15 cellular contexts compared by ENCODE assay signal in the genomic region with DNA sequence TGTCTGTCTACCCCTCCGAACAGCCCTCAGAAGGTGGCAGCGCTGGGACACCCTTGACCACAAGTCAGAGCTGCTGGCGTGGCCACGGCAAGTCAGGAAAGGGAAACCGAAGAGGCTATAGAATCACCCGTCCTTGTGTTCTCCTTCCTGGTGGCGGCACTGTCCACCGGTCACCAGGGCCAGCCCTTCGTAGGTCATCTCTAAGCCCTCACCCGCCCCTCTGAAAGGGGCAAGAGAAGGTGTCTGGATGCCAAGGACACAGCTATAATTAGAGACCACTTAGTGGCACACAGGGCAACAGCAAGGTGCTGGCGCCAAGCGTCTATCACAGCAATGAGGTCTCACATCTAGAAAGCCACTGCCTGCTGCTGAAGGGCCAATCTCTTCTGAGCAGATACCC.
DNase-seq lines count a peak whose midpoint lies in the region; ATAC-seq, FAIRE-seq and TF ChIP-seq lines count a peak whose summit lies in the region.
"Had no signal": no experiment of that assay in that cellular context is flagged by ENCODE, and none has a peak within 500 bp of the region (broad histone marks: within the 10 kb centered on the region; RNA-seq: fewer than 3 reads in every experiment).

No MANE protein-coding gene starts in this region.

- no peak for TF ChIP-seq POLR2A in heart left ventricle (IDR thresholded peaks at IDR 0.05)

- H3K4me1 ChIP-seq in heart left ventricle (no peaks in the 10 kb centered on the region), heart right ventricle (no peaks in the 10 kb centered on the region), kidney (ENCODE audit: control insufficient read depth in 1 of 2, insufficient read depth in 1 of 2, low read depth in 1 of 2, low read length in 2 of 2) (no peaks in the 10 kb centered on the region)

- H3K4me3 ChIP-seq in heart left ventricle (no peak overlapping the region), heart right ventricle (no peak overlapping the region), kidney (ENCODE audit: low read length in 2 of 2) (no peak overlapping the region)
- H3K4me3 ChIP-seq: BLaER1 treated with 17β-estradiol and CSF1 and Interleukin-3, amounts not matched to agents 10 nM and 100 nM had no signal

- no peak overlapping the region for H3K27ac ChIP-seq in heart left ventricle
- H3K27ac ChIP-seq in heart right ventricle, result no peak overlapping the region
- H3K27ac ChIP-seq in kidney (ENCODE audit: low read depth in 2 of 2, low read length in 2 of 2), result no peak overlapping the region
- H3K27ac ChIP-seq: BLaER1 treated with 17β-estradiol and CSF1 and Interleukin-3, amounts not matched to agents 10 nM and 100 nM had no signal

- peaks cover 0 to 10% (median 0%) of the 10 kb centered on the region in 12 donors for H3K9me3 ChIP-seq in heart left ventricle
- H3K9me3 ChIP-seq in heart right ventricle, result peaks cover 0 to 13% (median 0%) of the 10 kb centered on the region in 11 donors
- peaks cover 0 to 2% of the 10 kb centered on the region in 2 donors for H3K9me3 ChIP-seq in kidney (ENCODE audit: control insufficient read depth in 1 of 2, low read length in 2 of 2)

- intact Hi-C loops in heart left ventricle (cut with DNase I) (no loop called here), left cardiac atrium (cut with DNase I) (no loop called here), heart right ventricle (cut with DNase I) (no loop called here), kidney (cut with DNase I) (no loop called here)

- 73 to 80% (median 77%) methylated on average over 11 to 12 of the region's 12 CpGs for WGBS in heart left ventricle, 4 donors
- WGBS in heart right ventricle, 2 donors, result 70 to 77% methylated on average over 12 of the region's 12 CpGs

- H3K9ac ChIP-seq in kidney (ENCODE audit: low read length in 2 of 2), result no peak overlapping the region
- H3K9ac ChIP-seq: BLaER1 treated with 17β-estradiol and CSF1 and Interleukin-3, amounts not matched to agents 10 nM and 100 nM had no signal

- TF ChIP-seq CTCF in heart left ventricle (IDR thresholded peaks at IDR 0.05) (peak in 2 of 12 donors; percentile 7 to 19), heart right ventricle (IDR thresholded peaks at IDR 0.05) (peak in 1 of 9 donors; percentile 8), kidney (IDR thresholded peaks at IDR 0.05; ENCODE audit: borderline replicate concordance, extremely low read depth, insufficient read depth) (no peak)

- FAIRE-seq in kidney (lab: Jason Lieb, UNC), result no peak

- no peaks in the 10 kb centered on the region for H3K36me3 ChIP-seq in heart left ventricle
- H3K36me3 ChIP-seq in heart right ventricle, result no peaks in the 10 kb centered on the region
- H3K36me3 ChIP-seq in kidney (ENCODE audit: control insufficient read depth in 1 of 2, insufficient read depth in 2 of 2, low read length in 2 of 2), result peaks cover 2 to 3% of the 10 kb centered on the region in 2 donors
- H3K36me3 ChIP-seq: BLaER1 treated with 17β-estradiol and CSF1 and Interleukin-3, amounts not matched to agents 10 nM and 100 nM had no signal

- H3K27me3 ChIP-seq in heart left ventricle, result peaks cover 0 to 14% (median 0%) of the 10 kb centered on the region in 9 donors
- H3K27me3 ChIP-seq in heart right ventricle, result peaks cover 0 to 30% (median 0%) of the 10 kb centered on the region in 7 donors
- H3K27me3 ChIP-seq: BLaER1 treated with 17β-estradiol and CSF1 and Interleukin-3, amounts not matched to agents 10 nM and 100 nM had no signal

- ATAC-seq in heart left ventricle, result peak in 3 of 4 donors; percentile 75 to 99 (median 99)
- no peak for ATAC-seq in left cardiac atrium
- ATAC-seq in heart right ventricle, result peak in 7 of 8 donors; percentile 39 to 99 (median 82)
- ATAC-seq: CD8-positive, alpha-beta T cell; HCT116 had no signal

- DNase-seq in heart left ventricle, result peak in 2 of 5 donors; percentile 56 to 57
- DNase-seq in left cardiac atrium, result no peak
- DNase-seq in heart right ventricle, result peak in 1 of 2 donors; percentile 49
- peak; percentile 56 for DNase-seq in kidney
- no peak for DNase-seq in mucosa of gallbladder (ENCODE audit: low spot score)
- no peak for DNase-seq in midbrain (lab: John Stamatoyannopoulos, UW)
- DNase-seq: Calu3; CD8-positive, alpha-beta T cell; DMS79 treated with DMSO at 0.1 percent for 48 hours; GF-D8; GOT3; H7; HFFc6 had no signal

Comparison
In these comparisons a context has a peak if more than half of its experiments do, and no peak if none do; other contexts are left out.
1. ATAC-seq: peak in heart left ventricle (3 of 4) and heart right ventricle (7 of 8); none in left cardiac atrium (0 of 2).